8 cellular contexts compared by ENCODE assay signal in the genomic region with DNA sequence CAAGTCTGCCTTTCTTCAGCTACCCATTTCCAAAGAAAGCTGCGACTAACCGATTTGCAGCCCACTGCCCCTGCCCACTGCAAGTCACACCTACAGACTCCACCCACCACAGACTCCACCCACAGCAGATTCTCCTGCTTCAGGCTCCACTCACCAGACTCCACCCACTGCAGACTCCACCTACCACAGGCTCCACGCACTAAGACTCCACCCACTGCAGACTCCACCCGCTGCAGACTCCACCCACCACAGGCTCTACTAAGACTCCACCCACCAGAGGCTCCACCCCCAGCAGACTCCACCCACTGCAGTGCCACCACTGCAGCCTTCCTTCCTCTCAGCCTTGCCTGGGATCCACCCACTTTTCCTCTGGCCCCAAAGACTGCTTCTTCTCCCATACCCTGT. TPM values are rescaled to one million over a fixed set of nuclear protein-coding genes. Genes with fewer than 3 reads are reported as not detected.
DNase-seq lines count a peak whose midpoint lies in the region; ATAC-seq and TF ChIP-seq lines count a peak whose summit lies in the region.

No MANE protein-coding gene starts in this region.

- no peaks in the 10 kb centered on the region for H3K27me3 ChIP-seq in cardiac muscle cell

- DNase-seq in Daoy (ENCODE audit: low read depth) (peak; percentile 68), WTC11 (ENCODE audit: low spot score) (peak; percentile 85), cardiac muscle cell (ENCODE audit: low read depth in 1 of 2, low spot score in 1 of 2) (peak; percentile 32 to 34), SK-N-DZ (ENCODE audit: low spot score) (no peak), D341Med (ENCODE audit: low spot score) (no peak), cerebellar nuclear complex (lab: John Stamatoyannopoulos, UW) (no peak)
- DNase-seq in stimulated activated CD4-positive, alpha-beta T cell treated with anti-CD3 and anti-CD28 coated beads, Interleukin-4, amount 100 ng/mL, for 48 hours (ENCODE audit: low read depth in 2 of 2) = peak; percentile 37 to 57

- no peak for TF ChIP-seq CTCF in WTC11 (IDR thresholded peaks at IDR 0.05)
- TF ChIP-seq CTCF in cardiac muscle cell (IDR thresholded peaks at IDR 0.05; ENCODE audit: low read depth, low read length) = no peak

- H3K4me1 ChIP-seq in cardiac muscle cell (ENCODE audit: low read depth) = peaks cover 12% of the 10 kb centered on the region

- H3K4me3 ChIP-seq in cardiac muscle cell = no peak overlapping the region

- no peak overlapping the region for H3K27ac ChIP-seq in cardiac muscle cell

- no peaks in the 10 kb centered on the region for H3K36me3 ChIP-seq in cardiac muscle cell

- no peaks in the 10 kb centered on the region for H3K9me3 ChIP-seq in cardiac muscle cell (ENCODE audit: low read depth)

- H3K36me3 Mint-ChIP-seq in WTC11 = no peaks in the 10 kb centered on the region

- peaks cover 12% of the 10 kb centered on the region for H3K4me1 Mint-ChIP-seq in WTC11

- POLR2A ChIA-PET in WTC11 (lab: Charles Lee) = no interaction called here

- H3K27me3 Mint-ChIP-seq in WTC11 (ENCODE audit: low read depth) = peaks cover 3% of the 10 kb centered on the region; the same call in 1 of the 2 replicates

- ATAC-seq in HG02885 (IDR thresholded peaks at IDR 0.05; ENCODE audit: poor library complexity, unreplicated experiment) (peak; percentile 77), WTC11 (peak; percentile 97)

- H3K27ac Mint-ChIP-seq in WTC11 = peak overlapping the region; percentile 51; the same call in 1 of the 2 replicates

- CTCF ChIA-PET in WTC11 (lab: Charles Lee) = interaction anchor here (2.7 kb wide), 1 partner anchor 59 kb away, joined by 10 read pairs; no protein-coding TSS in a partner anchor

- no peak overlapping the region for H3K4me3 Mint-ChIP-seq in WTC11

- peaks cover 7% of the 10 kb centered on the region for H3K9me3 Mint-ChIP-seq in WTC11

TF ChIP-seq in WTC11, 78 proteins besides CTCF, POLR2A, EP300 and RAD21:
- TF ChIP-seq, protein P1, sequence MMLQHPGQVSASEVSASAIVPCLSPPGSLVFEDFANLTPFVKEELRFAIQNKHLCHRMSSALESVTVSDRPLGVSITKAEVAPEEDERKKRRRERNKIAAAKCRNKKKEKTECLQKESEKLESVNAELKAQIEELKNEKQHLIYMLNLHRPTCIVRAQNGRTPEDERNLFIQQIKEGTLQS (CRISPR knock-in tag; conservative IDR thresholded peaks at IDR 0.05) = no peak
- TF ChIP-seq, protein P2, sequence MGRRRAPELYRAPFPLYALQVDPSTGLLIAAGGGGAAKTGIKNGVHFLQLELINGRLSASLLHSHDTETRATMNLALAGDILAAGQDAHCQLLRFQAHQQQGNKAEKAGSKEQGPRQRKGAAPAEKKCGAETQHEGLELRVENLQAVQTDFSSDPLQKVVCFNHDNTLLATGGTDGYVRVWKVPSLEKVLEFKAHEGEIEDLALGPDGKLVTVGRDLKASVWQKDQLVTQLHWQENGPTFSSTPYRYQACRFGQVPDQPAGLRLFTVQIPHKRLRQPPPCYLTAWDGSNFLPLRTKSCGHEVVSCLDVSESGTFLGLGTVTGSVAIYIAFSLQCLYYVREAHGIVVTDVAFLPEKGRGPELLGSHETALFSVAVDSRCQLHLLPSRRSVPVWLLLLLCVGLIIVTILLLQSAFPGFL (CRISPR knock-in tag; IDR thresholded peaks at IDR 0.05; ENCODE audit: borderline replicate concordance) = no peak
- TF ChIP-seq JUN (CRISPR knock-in tag; IDR thresholded peaks at IDR 0.05) = no peak
- TF ChIP-seq, protein P3, sequence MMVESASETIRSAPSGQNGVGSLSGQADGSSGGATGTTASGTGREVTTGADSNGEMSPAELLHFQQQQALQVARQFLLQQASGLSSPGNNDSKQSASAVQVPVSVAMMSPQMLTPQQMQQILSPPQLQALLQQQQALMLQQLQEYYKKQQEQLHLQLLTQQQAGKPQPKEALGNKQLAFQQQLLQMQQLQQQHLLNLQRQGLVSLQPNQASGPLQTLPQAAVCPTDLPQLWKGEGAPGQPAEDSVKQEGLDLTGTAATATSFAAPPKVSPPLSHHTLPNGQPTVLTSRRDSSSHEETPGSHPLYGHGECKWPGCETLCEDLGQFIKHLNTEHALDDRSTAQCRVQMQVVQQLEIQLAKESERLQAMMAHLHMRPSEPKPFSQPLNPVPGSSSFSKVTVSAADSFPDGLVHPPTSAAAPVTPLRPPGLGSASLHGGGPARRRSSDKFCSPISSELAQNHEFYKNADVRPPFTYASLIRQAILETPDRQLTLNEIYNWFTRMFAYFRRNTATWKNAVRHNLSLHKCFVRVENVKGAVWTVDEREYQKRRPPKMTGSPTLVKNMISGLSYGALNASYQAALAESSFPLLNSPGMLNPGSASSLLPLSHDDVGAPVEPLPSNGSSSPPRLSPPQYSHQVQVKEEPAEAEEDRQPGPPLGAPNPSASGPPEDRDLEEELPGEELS (CRISPR knock-in tag; IDR thresholded peaks at IDR 0.05) = no peak
- no peak for TF ChIP-seq GRHL2 (CRISPR knock-in tag; IDR thresholded peaks at IDR 0.05; ENCODE audit: insufficient replicate concordance, severe bottlenecking)
- no peak for TF ChIP-seq TCF7 (CRISPR knock-in tag; IDR thresholded peaks at IDR 0.05; ENCODE audit: low read depth)
- no peak for TF ChIP-seq FOXK1 (CRISPR knock-in tag; IDR thresholded peaks at IDR 0.05)
TF ChIP-seq in WTC11: peak in this region for 0.

RNA-seq across cellular contexts. Expression of a gene that starts 41.3 kb away (rescaled TPM):
- total RNA-seq in Daoy (2014; rRNA removed; shearing (Covaris generic)) = 0.21 and 0.23 TPM in 2 replicates
- 2.6 to 3.9 TPM (median 2.8 TPM) in 3 replicates for total RNA-seq in WTC11 (2021)
- 5.8 and 7.4 TPM in 2 replicates for total RNA-seq in cardiac muscle cell
- 4.2 and 4.9 TPM in 2 replicates for polyA plus RNA-seq in cardiac muscle cell
- polyA plus RNA-seq in SK-N-DZ (2014; cell fraction: cytosol; rRNA removed) = 0.16 and 0.37 TPM in 2 replicates
- 0.08 TPM in 1 of 2 replicates, not detected in the other for polyA plus RNA-seq in SK-N-DZ (2014; cell fraction: nucleus; rRNA removed)

Comparison
In these comparisons a context has a peak if more than half of its experiments do, and no peak if none do; other contexts are left out.
1. DNase-seq: peak in Daoy (single experiment), WTC11 (single experiment), cardiac muscle cell (2 of 2) and stimulated activated CD4-positive, alpha-beta T cell treated with anti-CD3 and anti-CD28 coated beads, Interleukin-4, amount 100 ng/mL, for 48 hours (2 of 2); none in SK-N-DZ (single experiment), D341Med (single experiment) and cerebellar nuclear complex (0 of 2).